7 cellular contexts compared by ENCODE assay signal in the genomic region with DNA sequence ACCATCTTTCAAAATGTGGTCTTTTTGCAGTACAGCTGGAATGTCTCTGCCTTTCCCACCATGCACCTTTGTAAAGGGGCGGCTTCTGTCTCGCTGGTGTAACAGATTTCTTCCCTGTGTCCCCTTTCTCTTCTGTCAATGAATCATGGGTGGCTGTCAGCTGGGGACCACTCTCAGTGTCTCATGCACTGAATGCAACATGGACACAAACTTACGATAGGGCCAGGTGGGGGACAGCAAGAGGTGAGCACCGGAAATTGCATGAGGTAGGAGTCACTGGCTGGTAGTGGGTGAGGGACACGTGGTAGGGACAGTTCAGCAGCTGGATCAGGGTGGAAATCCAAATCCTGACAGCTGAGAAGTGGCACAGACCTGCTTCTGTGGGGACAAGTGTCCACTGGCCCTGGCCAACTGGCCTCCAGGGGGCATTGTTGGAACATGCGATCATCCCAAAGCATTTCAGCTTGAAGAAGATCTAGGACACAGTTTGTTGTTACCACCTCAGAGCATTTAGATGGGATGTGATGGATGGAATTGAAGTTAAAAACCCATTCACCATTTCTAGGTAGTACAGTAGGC.
A peak's percentile ranks its signal among the peaks of the same experiment; 100 is the strongest.
DNase-seq lines count a peak whose midpoint lies in the region; ATAC-seq and TF ChIP-seq lines count a peak whose summit lies in the region.
"Not testable (repeated sequence)": the region's sequence is repeated elsewhere in the genome, so short reads cannot be mapped to it uniquely, and the experiment has no call there.

No MANE protein-coding gene starts in this region.

- not testable (repeated sequence) for H3K4me1 ChIP-seq in left ventricle myocardium inferior

- peak; percentile 59 for ATAC-seq in WTC11

- H3K4me3 ChIP-seq in dorsolateral prefrontal cortex, left ventricle myocardium inferior: not testable (repeated sequence)

- not testable (repeated sequence) for H3K9me3 Mint-ChIP-seq in WTC11, nephron

- H3K27me3 Mint-ChIP-seq in WTC11 (ENCODE audit: low read depth); nephron (ENCODE audit: low read depth): not testable (repeated sequence)

- not testable (repeated sequence) for H3K4me3 Mint-ChIP-seq in WTC11, nephron

- intact Hi-C loops in dorsolateral prefrontal cortex (cut with DNase I) = loop anchor here in 1 of 2 donors (10.0 kb wide), 1 partner anchor 335 kb away; no protein-coding TSS in a partner anchor
- intact Hi-C loops in left ventricle myocardium inferior (cut with micrococcal nuclease) = not testable (repeated sequence)

- H3K27ac ChIP-seq in dorsolateral prefrontal cortex = peak overlapping the region in 1 of 59 donors; percentile 18
- H3K27ac ChIP-seq in left ventricle myocardium inferior (replicated peaks) = not testable (repeated sequence)

- not testable (repeated sequence) for H3K4me1 Mint-ChIP-seq in WTC11, nephron

- H3K36me3 Mint-ChIP-seq in WTC11 (peaks cover 21% of the 10 kb centered on the region), nephron (ENCODE audit: low read depth) (peaks cover 38% of the 10 kb centered on the region)

- not testable (repeated sequence) for H3K36me3 ChIP-seq in left ventricle myocardium inferior

- H3K27ac Mint-ChIP-seq in WTC11, nephron: not testable (repeated sequence)

- not testable (repeated sequence) for H3K9me3 ChIP-seq in left ventricle myocardium inferior (replicated peaks)

- peak; percentile 70 for DNase-seq in DMS53 (lab: John Stamatoyannopoulos, UW)
- DNase-seq in HuH-7.5 (ENCODE audit: low spot score) = peak; percentile 17
- DNase-seq in NCI-H774 (lab: John Stamatoyannopoulos, UW) = peak; percentile 27
- DNase-seq in WTC11 (ENCODE audit: low spot score) = peak; percentile 79
- peak in 8 of 10 donors; percentile 53 to 79 (median 71) for DNase-seq in dorsolateral prefrontal cortex
- not testable (repeated sequence) for DNase-seq in left ventricle myocardium inferior

- TF ChIP-seq CTCF in WTC11 (IDR thresholded peaks at IDR 0.05) (peak; percentile 31; the same call in 1 of the 2 replicates), dorsolateral prefrontal cortex (IDR thresholded peaks at IDR 0.05 in 54 of 56, conservative IDR thresholded peaks at IDR 0.05 in 2 of 56; ENCODE audit: low read depth in 1 of 56, partially characterized antibody in 56 of 56) (peak; percentile 15 to 81 (median 62)), left ventricle myocardium inferior (IDR thresholded peaks at IDR 0.05; ENCODE audit: borderline replicate concordance) (peak; percentile 42), nephron (IDR thresholded peaks at IDR 0.05; ENCODE audit: unreplicated experiment in 3 of 3) (peak in 2 of 3 experiments; percentile 23 to 45)

- POLR2A ChIA-PET in WTC11 (lab: Charles Lee) = not testable (repeated sequence)

- not testable (repeated sequence) for H3K27me3 ChIP-seq in dorsolateral prefrontal cortex; left ventricle myocardium inferior (ENCODE audit: low read depth)

- CTCF ChIA-PET in WTC11 (lab: Charles Lee) = not testable (repeated sequence)
